9 cellular contexts compared by ENCODE assay signal in genomic region chr1:25433389-25434186, GRCh38. TPM values are rescaled to one million over a fixed set of nuclear protein-coding genes. Genes with fewer than 3 reads are reported as not detected.
A peak's percentile ranks its signal among the peaks of the same experiment; 100 is the strongest.
DNase-seq lines count a peak whose midpoint lies in the region; ATAC-seq and TF ChIP-seq lines count a peak whose summit lies in the region.
"Had no signal": no experiment of that assay in that cellular context is flagged by ENCODE, and none has a peak within 500 bp of the region (broad histone marks: within the 10 kb centered on the region; RNA-seq: fewer than 3 reads in every experiment).

No MANE protein-coding gene starts in this region.

- peak overlapping the region; percentile 87 for H3K27ac ChIP-seq in right cardiac atrium (ENCODE audit: low read length)

- H3K4me1 ChIP-seq in right cardiac atrium (ENCODE audit: control insufficient read depth, insufficient read depth, low read length), result peaks cover 3% of the 10 kb centered on the region

- no peaks in the 10 kb centered on the region for H3K9me3 ChIP-seq in right cardiac atrium (ENCODE audit: control insufficient read depth, low read length)

- no peak overlapping the region for H3K4me3 ChIP-seq in right cardiac atrium (ENCODE audit: low read length)

- H3K27me3 Mint-ChIP-seq in naive B cell, result no peaks in the 10 kb centered on the region

- POLR2A ChIA-PET in GM10248 (lab: Yijun Ruan, JAX), result no interaction called here

- no peak for ATAC-seq in right cardiac atrium
- ATAC-seq in naive B cell (ENCODE audit: low read depth in 2 of 2), result no peak
- no peak for ATAC-seq in GM18873 (IDR thresholded peaks at IDR 0.05; ENCODE audit: low FRiP score, unreplicated experiment)

- TF ChIP-seq CTCF in GM10248 (IDR thresholded peaks at IDR 0.05; ENCODE audit: control extremely low read depth, extremely low read depth, low read depth, missing control alignments), result no peak

- no peaks in the 10 kb centered on the region for H3K9me3 Mint-ChIP-seq in naive B cell

- no peaks in the 10 kb centered on the region for H3K27me3 ChIP-seq in right cardiac atrium (ENCODE audit: control insufficient read depth, insufficient read depth)

- DNase-seq in right cardiac atrium (peak in 1 of 3 donors; percentile 42), cardiac septum (ENCODE audit: low spot score) (no peak), cerebellum (ENCODE audit: low spot score) (peak; percentile 21), naive B cell (no peak), KBM-7 (no peak), GOT3 (lab: John Stamatoyannopoulos, UW) (no peak), GM10248 (ENCODE audit: extremely low spot score) (no peak)
- DNase-seq: stimulated activated naive CD4-positive, alpha-beta T cell had no signal

- WGBS in right cardiac atrium, result 22% methylated on average over 4 of the region's 4 CpGs

- peak overlapping the region in 4 of 6 donors; percentile 2 to 75 (median 26) for H3K27ac Mint-ChIP-seq in naive B cell

- peaks cover 33 to 69% (median 50%) of the 10 kb centered on the region in 3 donors for H3K4me1 Mint-ChIP-seq in naive B cell

- CTCF ChIA-PET in GM10248 (lab: Yijun Ruan, JAX), result interaction anchor here (1.7 kb wide), 1 partner anchor 17 kb away, joined by 7 read pairs; no protein-coding TSS in a partner anchor

- in situ Hi-C loops in KBM-7 (cut with MboI; ENCODE audit: low pct_unique_long_range_greater_than_20kb, low sequenced_read_pairs), result no loop called here

- no peaks in the 10 kb centered on the region for H3K36me3 Mint-ChIP-seq in naive B cell

- intact Hi-C loops in right cardiac atrium (cut with DNase I), result loop anchor here in 1 of 4 donors (10.0 kb wide), 1 partner anchor 51 kb away; no protein-coding TSS in a partner anchor
- intact Hi-C loops in cardiac septum (cut with DNase I), result loop anchor here (5.0 kb wide), 2 partner anchors 49 to 96 kb away; partner anchors contain the start of gene TMEM50A

- H3K4me3 Mint-ChIP-seq in naive B cell, result peak overlapping the region in 3 of 8 donors; percentile 20 to 90 (median 69)

RNA-seq across cellular contexts. Expression of gene MACO1, which starts 2.9 kb away (rescaled TPM):
- total RNA-seq in right cardiac atrium (10 to 100 TPM; 16.1 to 20.2 (median 17.4) TPM), cardiac septum (10.3 TPM), cerebellum (36.7 TPM)
- polyA plus RNA-seq in right cardiac atrium (8.8 TPM), naive B cell (ENCODE audit: low read depth in 6 of 6) (1 to 10 TPM; 2.7 to 9.9 (median 7.2) TPM)

RNA-seq across cellular contexts. Expression of gene RHCE, which starts 13.0 kb away (rescaled TPM):
- total RNA-seq in right cardiac atrium (under 1 TPM; 0.54 to 0.70 (median 0.59) TPM), cardiac septum (0.57 TPM), cerebellum (0.18 TPM)
- polyA plus RNA-seq in right cardiac atrium (0.43 TPM), naive B cell (ENCODE audit: low read depth in 6 of 6) (under 1 TPM in 3 of 6 donors, not detected in 3; 0.23 to 0.70 (median 0.28) TPM)
